Comparison of ENCODE assay signal across 33 cellular contexts in genomic region chr15:77769700-77770099, GRCh38.
"Had no signal": no experiment of that assay in that cellular context is flagged by ENCODE, and none has a peak within 500 bp of the region (broad histone marks: within the 10 kb centered on the region; RNA-seq: fewer than 3 reads in every experiment).

No MANE protein-coding gene starts in this region.

- H3K36me3 Mint-ChIP-seq: activated naive CD8-positive, alpha-beta T cell; brain had no signal

- H3K27ac Mint-ChIP-seq: activated B cell treated with CpG ODN at 0.5 μM for 24 hours; activated CD8-positive, alpha-beta T cell treated with anti-CD3 and anti-CD28 coated beads for 36 hours; activated naive CD8-positive, alpha-beta T cell; activated T-helper 17 cell treated with anti-CD3 and anti-CD28 coated beads, Interleukin-2, amount 50 U/mL, for 72 hours; brain; T-helper 17 cell; T-helper 2 cell treated with Interferon-gamma antibody and Interleukin-4, amounts not matched to agents 5 μg/mL and 100 μg/mL, for 36 hours had no signal

- H3K4me3 Mint-ChIP-seq: activated B cell treated with CpG ODN at 0.5 μM for 24 hours; activated CD8-positive, alpha-beta T cell treated with anti-CD3 and anti-CD28 coated beads for 36 hours; activated naive CD8-positive, alpha-beta T cell; activated T-cell treated with anti-CD3 and anti-CD28 coated beads, Interleukin-2, amount 50 U/mL, for 4 hours; activated T-helper 17 cell treated with anti-CD3 and anti-CD28 coated beads, Interleukin-2, amount 50 U/mL, for 72 hours; brain; T-helper 17 cell; T-helper 2 cell treated with Interferon-gamma antibody and Interleukin-4, amounts not matched to agents 5 μg/mL and 100 μg/mL, for 36 hours had no signal

- H3K4me3 ChIP-seq: ascending aorta, breast epithelium, cardiac muscle cell, colonic mucosa, esophagus squamous epithelium, gastroesophageal sphincter had no signal

- H3K36me3 ChIP-seq: ascending aorta, breast epithelium, cardiac muscle cell, colonic mucosa, esophagus squamous epithelium, gastroesophageal sphincter, WERI-Rb-1 had no signal

- DNase-seq: activated B cell treated with CpG ODN at 0.5 μM for 24 hours; activated CD4-positive, alpha-beta T cell treated with anti-CD3 and anti-CD28 coated beads for 48 hours; activated CD4-positive, alpha-beta T cell treated with anti-CD3 and anti-CD28 coated beads, Interleukin-2, amount 50 U/mL, for 1 hour; activated CD4-positive, alpha-beta T cell treated with anti-CD3 and anti-CD28 coated beads, Interleukin-2, amount 50 U/mL, for 48 hours; activated CD8-positive, alpha-beta memory T cell treated with anti-CD3 and anti-CD28 coated beads for 24 hours; activated CD8-positive, alpha-beta T cell treated with anti-CD3 and anti-CD28 coated beads for 36 hours; activated effector memory CD4-positive, alpha-beta T cell treated with Interleukin-2 at 50 U/mL for 16 hours; activated gamma-delta T cell treated with Interleukin-2 at 50 U/mL for 16 hours; activated naive CD4-positive, alpha-beta T cell treated with anti-CD3 and anti-CD28 coated beads, Interleukin-2, amount 50 U/mL, for 16 hours; activated naive CD4-positive, alpha-beta T cell treated with Interleukin-2 at 50 U/mL for 16 hours; activated T-cell treated with anti-CD3 and anti-CD28 coated beads, Interleukin-2, amount 50 U/mL, for 4 hours; central memory CD4-positive, alpha-beta T cell; cerebellar nuclear complex; colonic mucosa; effector CD8-positive, alpha-beta T cell; esophagus squamous epithelium; foreskin melanocyte; head of caudate nucleus; T-helper 17 cell; T1000; WERI-Rb-1 had no signal

- FAIRE-seq: endometrium, endothelial cell of umbilical vein had no signal

- H3K27me3 Mint-ChIP-seq: activated CD8-positive, alpha-beta T cell treated with anti-CD3 and anti-CD28 coated beads for 36 hours had no signal

- H3K9me3 ChIP-seq: ascending aorta, breast epithelium, colonic mucosa, esophagus squamous epithelium, gastroesophageal sphincter had no signal

- H3K4me1 Mint-ChIP-seq: activated B cell treated with CpG ODN at 0.5 μM for 24 hours; activated T-helper 17 cell treated with anti-CD3 and anti-CD28 coated beads, Interleukin-2, amount 50 U/mL, for 72 hours had no signal

- H3K9me3 Mint-ChIP-seq: activated B cell treated with CpG ODN at 0.5 μM for 24 hours; activated CD8-positive, alpha-beta T cell treated with anti-CD3 and anti-CD28 coated beads for 36 hours; activated T-cell treated with anti-CD3 and anti-CD28 coated beads, Interleukin-2, amount 50 U/mL, for 4 hours; activated T-helper 17 cell treated with anti-CD3 and anti-CD28 coated beads, Interleukin-2, amount 50 U/mL, for 72 hours; brain; T-helper 2 cell treated with Interferon-gamma antibody and Interleukin-4, amounts not matched to agents 5 μg/mL and 100 μg/mL, for 36 hours had no signal

- H3K27ac ChIP-seq: ascending aorta, breast epithelium, cardiac muscle cell, colonic mucosa, epithelial cell of prostate, esophagus squamous epithelium, gastroesophageal sphincter, WERI-Rb-1 had no signal

- H3K4me1 ChIP-seq: ascending aorta, breast epithelium, colonic mucosa, esophagus squamous epithelium, gastroesophageal sphincter had no signal

- ATAC-seq: activated CD4-positive, CD25-positive, alpha-beta regulatory T cell treated with anti-CD3 and anti-CD28 coated beads, Interleukin-2, amount 50 U/mL, for 24 hours; activated CD8-positive, alpha-beta T cell treated with anti-CD3 and anti-CD28 coated beads for 36 hours; activated T-cell treated with anti-CD3 and anti-CD28 coated beads, Interleukin-2, amount 50 U/mL, for 4 hours; activated T-helper 17 cell treated with anti-CD3 and anti-CD28 coated beads, Interleukin-2, amount 50 U/mL, for 72 hours; gastroesophageal sphincter; T-helper 17 cell had no signal

- H3K27me3 ChIP-seq: ascending aorta, cardiac muscle cell, colonic mucosa had no signal
